Comparison of ENCODE assay signal across 17 cellular contexts in genomic region chr6:13259393-13259792, GRCh38.
DNase-seq lines count a peak whose midpoint lies in the region; ATAC-seq and TF ChIP-seq lines count a peak whose summit lies in the region.
"Had no signal": no experiment of that assay in that cellular context is flagged by ENCODE, and none has a peak within 500 bp of the region (broad histone marks: within the 10 kb centered on the region; RNA-seq: fewer than 3 reads in every experiment).

No MANE protein-coding gene starts in this region.

- H4K8ac ChIP-seq in mesendoderm (ENCODE audit: low read depth, low read length) = no peak overlapping the region

- H3K36me3 ChIP-seq in neutrophil = no peaks in the 10 kb centered on the region
- no peaks in the 10 kb centered on the region for H3K36me3 ChIP-seq in suprapubic skin
- no peaks in the 10 kb centered on the region for H3K36me3 ChIP-seq in mesendoderm (ENCODE audit: control insufficient read depth, insufficient read depth, low read length)
- H3K36me3 ChIP-seq: left lung had no signal

- H2BK15ac ChIP-seq in mesendoderm (replicated peaks; ENCODE audit: low read depth) = no peak overlapping the region

- no peak overlapping the region for H3K23ac ChIP-seq in mesendoderm (ENCODE audit: low read length)

- no peak overlapping the region for H2BK5ac ChIP-seq in mesendoderm (ENCODE audit: low read length)

- no peak for TF ChIP-seq EP300 in suprapubic skin (IDR thresholded peaks at IDR 0.05)

- H3K4me2 ChIP-seq in mesendoderm (ENCODE audit: low read length) = no peak overlapping the region

- WGBS in suprapubic skin = 88% methylated on average over 3 of the region's 3 CpGs
- WGBS in mesendoderm (ENCODE audit: extremely low coverage, insufficient coverage, low lambda C conversion rate) = no CpG with 5 or more reads among the region's 3 CpGs

- H3K56ac ChIP-seq in mesendoderm (ENCODE audit: low read length) = no peak overlapping the region

- H3K4me3 ChIP-seq in neutrophil (ENCODE audit: low read depth in 1 of 2, low read length in 1 of 2) (no peak overlapping the region), coronary artery (no peak overlapping the region), suprapubic skin (no peak overlapping the region), mesendoderm (ENCODE audit: low read length) (no peak overlapping the region)
- H3K4me3 ChIP-seq: K562, left lung had no signal

- no peak overlapping the region for H2AK5ac ChIP-seq in mesendoderm (ENCODE audit: low read length)

- no peak overlapping the region for H3K18ac ChIP-seq in mesendoderm (ENCODE audit: low read length)

- no peak overlapping the region for H2BK120ac ChIP-seq in mesendoderm (ENCODE audit: low read depth, low read length)

- no peaks in the 10 kb centered on the region for H3K79me2 ChIP-seq in mesendoderm (ENCODE audit: control insufficient read depth, insufficient read depth, low read length)

- ATAC-seq in GM18858 (IDR thresholded peaks at IDR 0.05; ENCODE audit: unreplicated experiment) (peak; percentile 54), GM21717 (IDR thresholded peaks at IDR 0.05; ENCODE audit: unreplicated experiment) (peak; percentile 43), HG03378 (IDR thresholded peaks at IDR 0.05; ENCODE audit: unreplicated experiment) (peak; percentile 58)
- ATAC-seq: K562, left lung had no signal

- H3K9ac ChIP-seq in mesendoderm (ENCODE audit: low read length) = no peak overlapping the region

- DNase-seq in coronary artery (ENCODE audit: low spot score) (no peak), GM19238 (ENCODE audit: insufficient read length, low spot score) (no peak), suprapubic skin (ENCODE audit: low spot score in 2 of 2) (no peak), mesendoderm (no peak)
- DNase-seq: activated CD4-positive, alpha-beta memory T cell treated with anti-CD3 and anti-CD28 coated beads, Interleukin-2, amount 10 ng/mL, durations not matched to agents 7 days and 5 days; central memory CD4-positive, alpha-beta T cell; DMS53; HFFc6; left lung; NCI-H1105; NCI-H2227 treated with DMSO at 0.1 percent for 48 hours; posterior cingulate gyrus had no signal

- H3K4me1 ChIP-seq in neutrophil (ENCODE audit: control insufficient read depth in 1 of 2, insufficient read depth in 1 of 2, low read depth in 1 of 2, low read length in 1 of 2) (peaks cover 65 to 75% of the 10 kb centered on the region in 2 experiments), suprapubic skin (no peaks in the 10 kb centered on the region), mesendoderm (ENCODE audit: control insufficient read depth, low read depth, low read length) (no peaks in the 10 kb centered on the region)

- H3K27ac ChIP-seq in neutrophil = peak overlapping the region; percentile 88
- no peak overlapping the region for H3K27ac ChIP-seq in coronary artery
- H3K27ac ChIP-seq in suprapubic skin = no peak overlapping the region
- H3K27ac ChIP-seq in mesendoderm (ENCODE audit: low read depth, low read length) = no peak overlapping the region
- H3K27ac ChIP-seq: left lung had no signal

- TF ChIP-seq POLR2A in suprapubic skin (IDR thresholded peaks at IDR 0.05) = no peak

- no peak overlapping the region for H3K4ac ChIP-seq in mesendoderm (ENCODE audit: low read depth, low read length)

- no peaks in the 10 kb centered on the region for H3K27me3 ChIP-seq in neutrophil
- no peaks in the 10 kb centered on the region for H3K27me3 ChIP-seq in suprapubic skin
- no peaks in the 10 kb centered on the region for H3K27me3 ChIP-seq in mesendoderm (ENCODE audit: insufficient read depth, low read length, poor library complexity)
- H3K27me3 ChIP-seq: left lung had no signal

- H4K5ac ChIP-seq in mesendoderm (ENCODE audit: low read length) = no peak overlapping the region

- TF ChIP-seq CTCF in neutrophil (IDR thresholded peaks at IDR 0.05) (no peak), coronary artery (IDR thresholded peaks at IDR 0.05) (no peak), suprapubic skin (IDR thresholded peaks at IDR 0.05) (no peak)

- H3K9me3 ChIP-seq in neutrophil (no peaks in the 10 kb centered on the region), suprapubic skin (no peaks in the 10 kb centered on the region)
- H3K9me3 ChIP-seq: left lung had no signal

- H3K79me1 ChIP-seq in mesendoderm (ENCODE audit: low read length) = no peaks in the 10 kb centered on the region
